ENCODE assay signal across 34 cellular contexts in genomic region chr6:108774555-108774954, GRCh38.
"Had no signal": no experiment of that assay in that cellular context is flagged by ENCODE, and none has a peak within 500 bp of the region (broad histone marks: within the 10 kb centered on the region; RNA-seq: fewer than 3 reads in every experiment).

No MANE protein-coding gene starts in this region.

- H3K36me3 Mint-ChIP-seq: activated CD4-positive, alpha-beta memory T cell treated with anti-CD3 and anti-CD28 coated beads for 36 hours; activated naive CD4-positive, alpha-beta T cell treated with anti-CD3 and anti-CD28 coated beads, Interleukin-2, amount 50 U/mL, for 72 hours; activated naive CD8-positive, alpha-beta T cell treated with anti-CD3 and anti-CD28 coated beads for 36 hours had no signal

- H3K4me3 ChIP-seq: adrenal gland, body of pancreas, breast epithelium had no signal

- H3K27ac ChIP-seq: adrenal gland, body of pancreas, brain microvascular endothelial cell, breast epithelium, VCaP had no signal

- H3K9me3 Mint-ChIP-seq: activated B cell treated with CpG ODN at 0.5 μM for 24 hours; activated CD4-positive, alpha-beta memory T cell treated with anti-CD3 and anti-CD28 coated beads for 36 hours; activated naive CD4-positive, alpha-beta T cell treated with anti-CD3 and anti-CD28 coated beads for 36 hours; activated naive CD4-positive, alpha-beta T cell treated with anti-CD3 and anti-CD28 coated beads, Interleukin-2, amount 50 U/mL, for 72 hours; activated naive CD8-positive, alpha-beta T cell treated with anti-CD3 and anti-CD28 coated beads for 36 hours; activated T-cell treated with anti-CD3 and anti-CD28 coated beads, Interleukin-2, amount 50 U/mL, for 4 hours; activated T-cell treated with anti-CD3 and anti-CD28 coated beads, Interleukin-2, amount 50 U/mL, for 72 hours; activated T-helper 1 cell treated with anti-CD3 and anti-CD28 coated beads, Interleukin-12 subunit alpha, Interleukin-12 subunit beta, Interleukin-2, Interleukin-4 antibody, amounts not matched to agents 30 ng/mL and 10 ng/mL and 1 ng/mL, durations not matched to agents 14 hours and 24 hours and 36 hours; activated T-helper 17 cell treated with anti-CD3 and anti-CD28 coated beads, Interleukin-2, amount 50 U/mL, for 72 hours; T-helper 1 cell treated with Interleukin-12 subunit alpha and Interleukin-12 subunit beta and Interleukin-4 antibody, amounts not matched to agents 30 μg/mL and 1 μg/mL, for 36 hours; T-helper 2 cell treated with Interferon-gamma antibody and Interleukin-4, amounts not matched to agents 5 μg/mL and 100 μg/mL, for 36 hours had no signal

- ATAC-seq: activated naive CD4-positive, alpha-beta T cell treated with anti-CD3 and anti-CD28 coated beads, Interleukin-2, amount 50 U/mL, for 72 hours; activated T-cell treated with anti-CD3 and anti-CD28 coated beads, Interleukin-2, amount 50 U/mL, for 4 hours; activated T-cell treated with anti-CD3 and anti-CD28 coated beads, Interleukin-2, amount 50 U/mL, for 72 hours; activated T-helper 17 cell treated with anti-CD3 and anti-CD28 coated beads, Interleukin-2, amount 50 U/mL, for 72 hours; body of pancreas had no signal

- H3K4me1 ChIP-seq: adrenal gland, breast epithelium had no signal

- H3K4me1 Mint-ChIP-seq: activated naive CD8-positive, alpha-beta T cell treated with anti-CD3 and anti-CD28 coated beads for 36 hours; activated T-helper 17 cell treated with anti-CD3 and anti-CD28 coated beads, Interleukin-2, amount 50 U/mL, for 72 hours had no signal

- H3K27ac Mint-ChIP-seq: activated B cell treated with CpG ODN at 0.5 μM for 24 hours; activated CD4-positive, alpha-beta memory T cell treated with anti-CD3 and anti-CD28 coated beads for 36 hours; activated naive CD4-positive, alpha-beta T cell treated with anti-CD3 and anti-CD28 coated beads for 36 hours; activated naive CD4-positive, alpha-beta T cell treated with anti-CD3 and anti-CD28 coated beads, Interleukin-2, amount 50 U/mL, for 72 hours; activated naive CD8-positive, alpha-beta T cell treated with anti-CD3 and anti-CD28 coated beads for 36 hours; activated T-cell treated with anti-CD3 and anti-CD28 coated beads, Interleukin-2, amount 50 U/mL, for 72 hours; activated T-helper 1 cell treated with anti-CD3 and anti-CD28 coated beads, Interleukin-12 subunit alpha, Interleukin-12 subunit beta, Interleukin-2, Interleukin-4 antibody, amounts not matched to agents 30 ng/mL and 10 ng/mL and 1 ng/mL, durations not matched to agents 14 hours and 24 hours and 36 hours; activated T-helper 17 cell treated with anti-CD3 and anti-CD28 coated beads, Interleukin-2, amount 50 U/mL, for 72 hours; T-helper 1 cell treated with Interleukin-12 subunit alpha and Interleukin-12 subunit beta and Interleukin-4 antibody, amounts not matched to agents 30 μg/mL and 1 μg/mL, for 36 hours; T-helper 2 cell treated with Interferon-gamma antibody and Interleukin-4, amounts not matched to agents 5 μg/mL and 100 μg/mL, for 36 hours had no signal

- H3K36me3 ChIP-seq: adrenal gland, brain microvascular endothelial cell, breast epithelium had no signal

- H3K4me3 Mint-ChIP-seq: activated B cell treated with CpG ODN at 0.5 μM for 24 hours; activated CD4-positive, alpha-beta memory T cell treated with anti-CD3 and anti-CD28 coated beads for 36 hours; activated naive CD4-positive, alpha-beta T cell treated with anti-CD3 and anti-CD28 coated beads for 36 hours; activated naive CD8-positive, alpha-beta T cell treated with anti-CD3 and anti-CD28 coated beads for 36 hours; activated T-cell treated with anti-CD3 and anti-CD28 coated beads, Interleukin-2, amount 50 U/mL, for 4 hours; activated T-cell treated with anti-CD3 and anti-CD28 coated beads, Interleukin-2, amount 50 U/mL, for 72 hours; activated T-helper 1 cell treated with anti-CD3 and anti-CD28 coated beads, Interleukin-12 subunit alpha, Interleukin-12 subunit beta, Interleukin-2, Interleukin-4 antibody, amounts not matched to agents 30 ng/mL and 10 ng/mL and 1 ng/mL, durations not matched to agents 14 hours and 24 hours and 36 hours; activated T-helper 17 cell treated with anti-CD3 and anti-CD28 coated beads, Interleukin-2, amount 50 U/mL, for 72 hours; T-helper 1 cell treated with Interleukin-12 subunit alpha and Interleukin-12 subunit beta and Interleukin-4 antibody, amounts not matched to agents 30 μg/mL and 1 μg/mL, for 36 hours; T-helper 2 cell treated with Interferon-gamma antibody and Interleukin-4, amounts not matched to agents 5 μg/mL and 100 μg/mL, for 36 hours had no signal

- H3K27me3 Mint-ChIP-seq: activated naive CD8-positive, alpha-beta T cell treated with anti-CD3 and anti-CD28 coated beads for 36 hours; activated T-helper 17 cell treated with anti-CD3 and anti-CD28 coated beads, Interleukin-2, amount 50 U/mL, for 72 hours had no signal

- DNase-seq: activated B cell treated with CpG ODN at 0.5 μM for 24 hours; activated CD4-positive, alpha-beta memory T cell treated with anti-CD3 and anti-CD28 coated beads for 36 hours; activated CD4-positive, alpha-beta T cell treated with anti-CD3 and anti-CD28 coated beads for 48 hours; activated CD4-positive, alpha-beta T cell treated with anti-CD3 and anti-CD28 coated beads, Interleukin-2, amount 50 U/mL, for 1 hour; activated CD4-positive, alpha-beta T cell treated with anti-CD3 and anti-CD28 coated beads, Interleukin-2, amount 50 U/mL, for 4 hours; activated CD4-positive, CD25-positive, alpha-beta regulatory T cell treated with anti-CD3 and anti-CD28 coated beads, Interleukin-2, amount 50 U/mL, for 72 hours; activated CD8-positive, alpha-beta memory T cell treated with anti-CD3 and anti-CD28 coated beads, Interleukin-2, amount 50 U/mL, for 4 hours; activated effector memory CD4-positive, alpha-beta T cell treated with anti-CD3 and anti-CD28 coated beads, Interleukin-2, amount 50 U/mL, for 16 hours; activated gamma-delta T cell treated with Interleukin-2 at 50 U/mL for 16 hours; activated naive CD4-positive, alpha-beta T cell; activated naive CD4-positive, alpha-beta T cell treated with anti-CD3 and anti-CD28 coated beads for 36 hours; activated naive CD4-positive, alpha-beta T cell treated with anti-CD3 and anti-CD28 coated beads, Interleukin-2, amount 50 U/mL, for 16 hours; activated naive CD8-positive, alpha-beta T cell treated with anti-CD3 and anti-CD28 coated beads for 36 hours; activated T-cell treated with anti-CD3 and anti-CD28 coated beads for 4 hours; activated T-cell treated with anti-CD3 and anti-CD28 coated beads, Interleukin-2, amount 50 U/mL, for 1 hour; activated T-cell treated with anti-CD3 and anti-CD28 coated beads, Interleukin-2, amount 50 U/mL, for 4 hours; activated T-cell treated with anti-CD3 and anti-CD28 coated beads, Interleukin-2, amount 50 U/mL, for 72 hours; adrenal gland; amniotic stem cell; aorta; body of pancreas; brain microvascular endothelial cell; central memory CD4-positive, alpha-beta T cell; SW 1271; T-helper 1 cell; T-helper 2 cell; T-helper 9 cell had no signal

- H3K27me3 ChIP-seq: adrenal gland, body of pancreas, brain microvascular endothelial cell, breast epithelium had no signal

- H3K9me3 ChIP-seq: adrenal gland, body of pancreas, breast epithelium had no signal
